Comparison of ENCODE assay signal across 34 cellular contexts in genomic region chr2:134592380-134592779, GRCh38.
"Had no signal": no experiment of that assay in that cellular context is flagged by ENCODE, and none has a peak within 500 bp of the region (broad histone marks: within the 10 kb centered on the region; RNA-seq: fewer than 3 reads in every experiment).

No MANE protein-coding gene starts in this region.

- H3K4me3 ChIP-seq: adrenal gland, body of pancreas, breast epithelium had no signal

- H3K27me3 ChIP-seq: adrenal gland, body of pancreas, brain microvascular endothelial cell, breast epithelium had no signal

- H3K4me1 ChIP-seq: adrenal gland, breast epithelium had no signal

- DNase-seq: activated CD4-positive, alpha-beta memory T cell treated with anti-CD3 and anti-CD28 coated beads, Interleukin-2, amount 10 ng/mL, durations not matched to agents 7 days and 5 days; activated CD4-positive, alpha-beta T cell treated with anti-CD3 and anti-CD28 coated beads for 1 hour; activated CD4-positive, alpha-beta T cell treated with anti-CD3 and anti-CD28 coated beads for 36 hours; activated CD4-positive, alpha-beta T cell treated with anti-CD3 and anti-CD28 coated beads for 48 hours; activated CD4-positive, alpha-beta T cell treated with anti-CD3 and anti-CD28 coated beads, Interleukin-2, amount 10 ng/mL, durations not matched to agents 7 days and 5 days; activated CD4-positive, alpha-beta T cell treated with anti-CD3 and anti-CD28 coated beads, Interleukin-2, amount 50 U/mL, for 48 hours; activated CD4-positive, CD25-positive, alpha-beta regulatory T cell; activated CD8-positive, alpha-beta memory T cell treated with anti-CD3 and anti-CD28 coated beads for 24 hours; activated CD8-positive, alpha-beta memory T cell treated with anti-CD3 and anti-CD28 coated beads, Interleukin-2, amount 50 U/mL, for 4 hours; activated CD8-positive, alpha-beta T cell treated with anti-CD3 and anti-CD28 coated beads, Interleukin-2, amount 10 ng/mL, durations not matched to agents 7 days and 5 days; activated effector memory CD4-positive, alpha-beta T cell treated with anti-CD3 and anti-CD28 coated beads, Interleukin-2, amount 50 U/mL, for 16 hours; activated gamma-delta T cell treated with Interleukin-2 at 50 U/mL for 16 hours; activated naive CD4-positive, alpha-beta T cell; activated naive CD4-positive, alpha-beta T cell treated with anti-CD3 and anti-CD28 coated beads for 36 hours; activated naive CD4-positive, alpha-beta T cell treated with anti-CD3 and anti-CD28 coated beads, Interleukin-2, amount 50 U/mL, for 16 hours; activated naive CD8-positive, alpha-beta T cell treated with anti-CD3 and anti-CD28 coated beads for 36 hours; activated T-cell treated with anti-CD3 and anti-CD28 coated beads for 4 hours; activated T-cell treated with anti-CD3 and anti-CD28 coated beads, Interleukin-2, amount 50 U/mL, for 1 hour; activated T-cell treated with anti-CD3 and anti-CD28 coated beads, Interleukin-2, amount 50 U/mL, for 4 hours; activated T-cell treated with anti-CD3 and anti-CD28 coated beads, Interleukin-2, amount 50 U/mL, for 72 hours; adrenal gland; amniotic stem cell; aorta; body of pancreas; brain microvascular endothelial cell; central memory CD4-positive, alpha-beta T cell; T-helper 1 cell; T-helper 2 cell; T-helper 9 cell had no signal

- H3K36me3 ChIP-seq: adrenal gland, brain microvascular endothelial cell, breast epithelium had no signal

- H3K27ac ChIP-seq: adrenal gland, brain microvascular endothelial cell, breast epithelium, VCaP had no signal

- ATAC-seq: activated CD4-positive, alpha-beta T cell treated with anti-CD3 and anti-CD28 coated beads for 36 hours; activated CD4-positive, CD25-positive, alpha-beta regulatory T cell treated with anti-CD3 and anti-CD28 coated beads, Interleukin-2, amount 50 U/mL, for 24 hours; activated CD8-positive, alpha-beta T cell treated with anti-CD3 and anti-CD28 coated beads, Interleukin-2, amount 10 ng/mL, durations not matched to agents 7 days and 5 days; activated naive CD4-positive, alpha-beta T cell treated with anti-CD3 and anti-CD28 coated beads, Interleukin-2, amount 50 U/mL, for 72 hours; activated T-cell treated with anti-CD3 and anti-CD28 coated beads, Interleukin-2, amount 50 U/mL, for 4 hours; activated T-cell treated with anti-CD3 and anti-CD28 coated beads, Interleukin-2, amount 50 U/mL, for 72 hours; activated T-helper 17 cell treated with anti-CD3 and anti-CD28 coated beads, Interleukin-2, amount 50 U/mL, for 72 hours; body of pancreas had no signal
